ENCODE assay signal across 15 cellular contexts in the genomic region with DNA sequence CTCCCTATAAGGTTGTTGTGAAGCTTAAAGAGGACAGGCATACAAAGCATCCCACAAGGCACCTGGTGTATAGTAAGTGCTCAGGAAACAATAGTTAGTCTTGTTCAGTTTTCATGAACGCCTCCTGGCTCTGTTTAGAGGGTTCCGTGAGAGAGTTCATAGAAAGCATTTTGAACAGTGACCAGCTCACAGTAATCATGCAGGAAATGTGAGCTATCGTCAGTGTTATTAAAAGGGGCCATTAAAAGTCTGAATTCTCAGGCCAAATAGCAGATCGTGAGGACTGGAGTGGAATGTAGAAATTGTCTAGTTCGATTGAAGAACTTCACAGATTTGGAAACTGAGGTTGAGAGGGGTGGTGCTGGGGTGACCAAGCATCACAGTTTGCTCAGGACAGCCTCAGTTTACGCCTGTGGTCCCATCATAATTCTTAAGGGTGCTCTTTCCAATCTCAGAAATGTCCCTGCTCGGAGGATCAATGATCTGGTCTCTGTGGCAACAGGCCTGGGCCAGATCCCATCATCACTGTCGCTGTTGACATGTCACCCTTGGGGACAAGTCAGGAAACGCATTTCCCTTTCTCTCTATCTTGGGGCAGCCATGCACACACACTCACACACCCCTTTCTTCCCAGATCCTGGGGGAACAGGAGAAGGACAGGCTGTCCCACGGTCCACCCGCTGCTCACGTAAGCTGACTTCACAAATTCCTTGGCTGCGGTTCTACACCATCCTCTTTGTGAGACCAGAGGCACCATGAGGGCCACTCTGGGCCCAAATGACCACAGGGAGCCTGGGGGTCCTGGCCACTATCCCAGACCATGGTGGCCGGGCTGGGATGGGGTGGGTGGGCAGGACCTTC. TPM values are rescaled to one million over a fixed set of nuclear protein-coding genes. Genes with fewer than 3 reads are reported as not detected.
DNase-seq lines count a peak whose midpoint lies in the region; FAIRE-seq and TF ChIP-seq lines count a peak whose summit lies in the region.
"Had no signal": no experiment of that assay in that cellular context is flagged by ENCODE, and none has a peak within 500 bp of the region (broad histone marks: within the 10 kb centered on the region; RNA-seq: fewer than 3 reads in every experiment).

No MANE protein-coding gene starts in this region.

- H3K4me1 ChIP-seq in GM23248 (ENCODE audit: insufficient read depth) (peaks cover 7% of the 10 kb centered on the region), sigmoid colon (peaks cover 0 to 59% (median 32%) of the 10 kb centered on the region in 4 donors)

- H3K4me2 ChIP-seq in GM23248 (ENCODE audit: unreplicated experiment): no peak overlapping the region

- no peak for FAIRE-seq in urothelium cell line (lab: Jason Lieb, UNC)
- FAIRE-seq: endometrium, GM12878 had no signal

- H3K36me3 ChIP-seq in GM23248 (ENCODE audit: low read depth): no peaks in the 10 kb centered on the region; the same call in 1 of the 2 replicates
- peaks cover 0 to 24% (median 12%) of the 10 kb centered on the region in 4 donors for H3K36me3 ChIP-seq in sigmoid colon

- H3K4me3 ChIP-seq in GM23248: no peak overlapping the region
- H3K4me3 ChIP-seq in sigmoid colon: no peak overlapping the region
- H3K4me3 ChIP-seq: GM12878, skin epidermis had no signal

- 85 to 87% methylated on average over 14 of the region's 14 CpGs for WGBS in GM23248 (ENCODE audit: low coverage in 1 of 2, low lambda C conversion rate in 2 of 2, missing lambda C conversion rate in 2 of 2), 2 experiments
- 85 to 87% methylated on average over 14 of the region's 14 CpGs for WGBS in sigmoid colon, 2 donors

- peak overlapping the region; percentile 61 for H3K27ac Mint-ChIP-seq in chondrocyte (ENCODE audit: unreplicated experiment)
- H3K27ac Mint-ChIP-seq in T-helper 2 cell treated with Interferon-gamma antibody and Interleukin-4, amounts not matched to agents 5 μg/mL and 100 μg/mL, for 36 hours: no peak overlapping the region
- H3K27ac Mint-ChIP-seq: activated CD4-positive, alpha-beta T cell treated with anti-CD3 and anti-CD28 coated beads for 36 hours had no signal

- in situ Hi-C loops in GM23248 (cut with MboI): no loop called here

- peaks cover 25% of the 10 kb centered on the region for H3K4me1 Mint-ChIP-seq in chondrocyte (ENCODE audit: low read depth)
- peaks cover 2% of the 10 kb centered on the region for H3K4me1 Mint-ChIP-seq in T-helper 2 cell treated with Interferon-gamma antibody and Interleukin-4, amounts not matched to agents 5 μg/mL and 100 μg/mL, for 36 hours (ENCODE audit: low read depth)

- H2AFZ ChIP-seq in GM23248: no peak overlapping the region

- H3K27ac ChIP-seq in GM23248 (0 out of 2 replicates have a peak overlapping the region, but pooled peaks have one; percentile 12), sigmoid colon (peak overlapping the region; percentile 71 to 86 (median 76))

- H3K79me2 ChIP-seq in GM23248 (ENCODE audit: insufficient read depth): no peaks in the 10 kb centered on the region

- H3K36me3 Mint-ChIP-seq in chondrocyte (ENCODE audit: low read depth): no peaks in the 10 kb centered on the region
- no peaks in the 10 kb centered on the region for H3K36me3 Mint-ChIP-seq in T-helper 2 cell treated with Interferon-gamma antibody and Interleukin-4, amounts not matched to agents 5 μg/mL and 100 μg/mL, for 36 hours (ENCODE audit: low read depth)
- H3K36me3 Mint-ChIP-seq: type B pancreatic cell had no signal

- no peaks in the 10 kb centered on the region for H4K20me1 ChIP-seq in GM23248 (ENCODE audit: insufficient read depth)

- H3K9me2 ChIP-seq in GM23248 (ENCODE audit: insufficient read depth): no peaks in the 10 kb centered on the region

- intact Hi-C loops in sigmoid colon (cut with DNase I): loop anchor here (2.0 kb wide), 1 partner anchor 73 kb away; no protein-coding TSS in a partner anchor

- TF ChIP-seq POLR2A in sigmoid colon (IDR thresholded peaks at IDR 0.05): no peak

- H3K27me3 ChIP-seq in GM23248 (replicated peaks; ENCODE audit: insufficient read depth) (no peaks in the 10 kb centered on the region), sigmoid colon (no peaks in the 10 kb centered on the region)

- DNase-seq in GM23248 (no peak), chondrocyte (ENCODE audit: low spot score) (no peak), iris pigment epithelial cell (ENCODE audit: low read depth) (peak; percentile 41), sigmoid colon (no peak), urothelium cell line (ENCODE audit: low spot score) (no peak), germinal center (ENCODE audit: low spot score) (no peak)
- no peak for DNase-seq in stimulated activated CD8-positive, alpha-beta memory T cell treated with anti-CD3 and anti-CD28 coated beads, Interleukin-4, amount 100 ng/mL, for 48 hours
- no peak for DNase-seq in T-helper 2 cell treated with Interferon-gamma antibody and Interleukin-4, amounts not matched to agents 5 μg/mL and 100 μg/mL, for 36 hours (ENCODE audit: low spot score)
- DNase-seq: activated CD4-positive, alpha-beta T cell treated with anti-CD3 and anti-CD28 coated beads for 36 hours; activated T-cell treated with anti-CD3 and anti-CD28 coated beads, Interleukin-2, amount 50 U/mL, for 48 hours; DND-41 had no signal

- peaks cover 11% of the 10 kb centered on the region; the same call in 1 of the 2 replicates for H3F3A ChIP-seq in GM23248 (ENCODE audit: insufficient read depth)

- H3K9me3 Mint-ChIP-seq in chondrocyte (ENCODE audit: low read depth): no peaks in the 10 kb centered on the region
- no peaks in the 10 kb centered on the region for H3K9me3 Mint-ChIP-seq in T-helper 2 cell treated with Interferon-gamma antibody and Interleukin-4, amounts not matched to agents 5 μg/mL and 100 μg/mL, for 36 hours
- H3K9me3 Mint-ChIP-seq: type B pancreatic cell had no signal

- TF ChIP-seq EP300 in sigmoid colon (IDR thresholded peaks at IDR 0.05): no peak

- TF ChIP-seq CTCF in chondrocyte (IDR thresholded peaks at IDR 0.05) (no peak), sigmoid colon (IDR thresholded peaks at IDR 0.05) (no peak)

- no peak overlapping the region for H3K9ac ChIP-seq in GM23248

- no peak overlapping the region for H3K4me3 Mint-ChIP-seq in chondrocyte (ENCODE audit: unreplicated experiment)
- H3K4me3 Mint-ChIP-seq in T-helper 2 cell treated with Interferon-gamma antibody and Interleukin-4, amounts not matched to agents 5 μg/mL and 100 μg/mL, for 36 hours: no peak overlapping the region
- H3K4me3 Mint-ChIP-seq: activated CD4-positive, alpha-beta T cell treated with anti-CD3 and anti-CD28 coated beads for 36 hours; type B pancreatic cell had no signal

- H3K27me3 Mint-ChIP-seq in chondrocyte (ENCODE audit: low read depth): no peaks in the 10 kb centered on the region
- H3K27me3 Mint-ChIP-seq in T-helper 2 cell treated with Interferon-gamma antibody and Interleukin-4, amounts not matched to agents 5 μg/mL and 100 μg/mL, for 36 hours (ENCODE audit: low read depth): peaks cover 3% of the 10 kb centered on the region
- H3K27me3 Mint-ChIP-seq: type B pancreatic cell had no signal

- H3K9me3 ChIP-seq in GM23248 (ENCODE audit: low read depth) (no peaks in the 10 kb centered on the region), sigmoid colon (no peaks in the 10 kb centered on the region)

RNA-seq across cellular contexts. Expression of a gene that starts 7.2 kb away (rescaled TPM):
- 311 and 339 TPM in 2 replicates for total RNA-seq in GM23248 (2014; rRNA removed; shearing (Covaris generic))
- polyA plus RNA-seq in GM23248 (2016; fragmentation: Nextera tagmentation; extraction: Ambion mirVana) (254 and 269 TPM in 2 replicates), sigmoid colon (10 to 100 TPM in 1 of 3 donors, 1 to 10 TPM in 2; 6.5 to 71.1 (median 7.2) TPM)
- total RNA-seq in chondrocyte (7.1 to 22.3 TPM (median 17.7 TPM) in 3 replicates), sigmoid colon (100 to 1,000 TPM in 2 of 4 donors, 10 to 100 TPM in 2; 14.8 to 104 (median 60.7) TPM)
